1 cellular context compared by ENCODE assay signal in the genomic region with DNA sequence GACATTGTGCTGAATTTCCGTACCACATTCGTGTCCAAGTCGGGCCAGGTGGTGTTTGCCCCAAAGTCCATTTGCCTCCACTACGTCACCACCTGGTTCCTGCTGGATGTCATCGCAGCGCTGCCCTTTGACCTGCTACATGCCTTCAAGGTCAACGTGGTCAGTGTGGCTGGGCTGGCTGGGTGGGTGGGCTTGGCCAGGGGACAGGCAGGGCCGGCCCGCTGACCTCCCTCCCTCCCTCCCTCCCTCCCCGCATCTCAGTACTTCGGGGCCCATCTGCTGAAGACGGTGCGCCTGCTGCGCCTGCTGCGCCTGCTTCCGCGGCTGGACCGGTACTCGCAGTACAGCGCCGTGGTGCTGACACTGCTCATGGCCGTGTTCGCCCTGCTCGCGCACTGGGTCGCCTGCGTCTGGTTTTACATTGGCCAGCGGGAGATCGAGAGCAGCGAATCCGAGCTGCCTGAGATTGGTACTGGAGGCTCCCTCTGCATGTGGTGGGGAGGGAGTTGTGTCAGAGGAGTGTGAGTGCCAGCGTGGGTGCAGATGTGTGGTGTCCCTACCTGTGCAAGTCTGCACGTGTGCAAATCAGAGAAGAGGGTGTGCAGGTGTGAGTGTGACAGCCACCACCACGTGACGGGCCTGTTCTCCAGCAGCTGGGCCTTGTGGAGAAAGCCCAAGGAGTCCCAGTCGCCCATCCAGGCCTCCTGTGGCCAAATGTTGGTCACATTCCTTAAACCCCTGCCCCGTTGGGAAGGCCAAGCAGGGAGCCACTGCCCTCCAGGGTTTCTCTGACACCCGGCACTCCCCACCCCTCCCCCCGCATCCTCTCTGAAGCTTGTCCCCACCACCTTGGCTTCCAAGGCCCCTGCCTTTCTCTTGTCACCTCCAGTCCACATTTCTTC.
TF ChIP-seq lines count a peak whose summit lies in the region.

No MANE protein-coding gene starts in this region.

TF ChIP-seq in HCT116, 20 proteins besides CTCF, POLR2A, EP300 and RAD21 (continued from another document):
- TF ChIP-seq, protein P1, sequence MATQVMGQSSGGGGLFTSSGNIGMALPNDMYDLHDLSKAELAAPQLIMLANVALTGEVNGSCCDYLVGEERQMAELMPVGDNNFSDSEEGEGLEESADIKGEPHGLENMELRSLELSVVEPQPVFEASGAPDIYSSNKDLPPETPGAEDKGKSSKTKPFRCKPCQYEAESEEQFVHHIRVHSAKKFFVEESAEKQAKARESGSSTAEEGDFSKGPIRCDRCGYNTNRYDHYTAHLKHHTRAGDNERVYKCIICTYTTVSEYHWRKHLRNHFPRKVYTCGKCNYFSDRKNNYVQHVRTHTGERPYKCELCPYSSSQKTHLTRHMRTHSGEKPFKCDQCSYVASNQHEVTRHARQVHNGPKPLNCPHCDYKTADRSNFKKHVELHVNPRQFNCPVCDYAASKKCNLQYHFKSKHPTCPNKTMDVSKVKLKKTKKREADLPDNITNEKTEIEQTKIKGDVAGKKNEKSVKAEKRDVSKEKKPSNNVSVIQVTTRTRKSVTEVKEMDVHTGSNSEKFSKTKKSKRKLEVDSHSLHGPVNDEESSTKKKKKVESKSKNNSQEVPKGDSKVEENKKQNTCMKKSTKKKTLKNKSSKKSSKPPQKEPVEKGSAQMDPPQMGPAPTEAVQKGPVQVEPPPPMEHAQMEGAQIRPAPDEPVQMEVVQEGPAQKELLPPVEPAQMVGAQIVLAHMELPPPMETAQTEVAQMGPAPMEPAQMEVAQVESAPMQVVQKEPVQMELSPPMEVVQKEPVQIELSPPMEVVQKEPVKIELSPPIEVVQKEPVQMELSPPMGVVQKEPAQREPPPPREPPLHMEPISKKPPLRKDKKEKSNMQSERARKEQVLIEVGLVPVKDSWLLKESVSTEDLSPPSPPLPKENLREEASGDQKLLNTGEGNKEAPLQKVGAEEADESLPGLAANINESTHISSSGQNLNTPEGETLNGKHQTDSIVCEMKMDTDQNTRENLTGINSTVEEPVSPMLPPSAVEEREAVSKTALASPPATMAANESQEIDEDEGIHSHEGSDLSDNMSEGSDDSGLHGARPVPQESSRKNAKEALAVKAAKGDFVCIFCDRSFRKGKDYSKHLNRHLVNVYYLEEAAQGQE (IDR thresholded peaks at IDR 0.05; ENCODE audit: low read depth) = no peak
- no peak for TF ChIP-seq TCF7L2 (IDR thresholded peaks at IDR 0.05; ENCODE audit: borderline replicate concordance, extremely low read depth, insufficient read depth, insufficient read length)
